In genomic region chr6:26027491-26028211, GRCh38 we compare ENCODE assay signal across 1 cellular context.
A peak's percentile ranks its signal among the peaks of the same experiment; 100 is the strongest.
TF ChIP-seq lines count a peak whose summit lies in the region.

No MANE protein-coding gene starts in this region.

TF ChIP-seq in GM12878, 131 proteins besides CTCF, POLR2A, EP300 and RAD21 (continued from another document):
- TF ChIP-seq, protein P1, sequence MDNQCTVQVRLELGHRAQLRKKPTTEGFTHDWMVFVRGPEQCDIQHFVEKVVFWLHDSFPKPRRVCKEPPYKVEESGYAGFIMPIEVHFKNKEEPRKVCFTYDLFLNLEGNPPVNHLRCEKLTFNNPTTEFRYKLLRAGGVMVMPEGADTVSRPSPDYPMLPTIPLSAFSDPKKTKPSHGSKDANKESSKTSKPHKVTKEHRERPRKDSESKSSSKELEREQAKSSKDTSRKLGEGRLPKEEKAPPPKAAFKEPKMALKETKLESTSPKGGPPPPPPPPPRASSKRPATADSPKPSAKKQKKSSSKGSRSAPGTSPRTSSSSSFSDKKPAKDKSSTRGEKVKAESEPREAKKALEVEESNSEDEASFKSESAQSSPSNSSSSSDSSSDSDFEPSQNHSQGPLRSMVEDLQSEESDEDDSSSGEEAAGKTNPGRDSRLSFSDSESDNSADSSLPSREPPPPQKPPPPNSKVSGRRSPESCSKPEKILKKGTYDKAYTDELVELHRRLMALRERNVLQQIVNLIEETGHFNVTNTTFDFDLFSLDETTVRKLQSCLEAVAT (IDR thresholded peaks at IDR 0.05) = peak; percentile 24; the same call in 1 of the 2 replicates
- no peak for TF ChIP-seq NKRF (conservative IDR thresholded peaks at IDR 0.05)
- no peak for TF ChIP-seq NR2C2 (IDR thresholded peaks at IDR 0.05; ENCODE audit: borderline replicate concordance, control insufficient read depth, insufficient read length, low read depth)
- TF ChIP-seq, protein P2, sequence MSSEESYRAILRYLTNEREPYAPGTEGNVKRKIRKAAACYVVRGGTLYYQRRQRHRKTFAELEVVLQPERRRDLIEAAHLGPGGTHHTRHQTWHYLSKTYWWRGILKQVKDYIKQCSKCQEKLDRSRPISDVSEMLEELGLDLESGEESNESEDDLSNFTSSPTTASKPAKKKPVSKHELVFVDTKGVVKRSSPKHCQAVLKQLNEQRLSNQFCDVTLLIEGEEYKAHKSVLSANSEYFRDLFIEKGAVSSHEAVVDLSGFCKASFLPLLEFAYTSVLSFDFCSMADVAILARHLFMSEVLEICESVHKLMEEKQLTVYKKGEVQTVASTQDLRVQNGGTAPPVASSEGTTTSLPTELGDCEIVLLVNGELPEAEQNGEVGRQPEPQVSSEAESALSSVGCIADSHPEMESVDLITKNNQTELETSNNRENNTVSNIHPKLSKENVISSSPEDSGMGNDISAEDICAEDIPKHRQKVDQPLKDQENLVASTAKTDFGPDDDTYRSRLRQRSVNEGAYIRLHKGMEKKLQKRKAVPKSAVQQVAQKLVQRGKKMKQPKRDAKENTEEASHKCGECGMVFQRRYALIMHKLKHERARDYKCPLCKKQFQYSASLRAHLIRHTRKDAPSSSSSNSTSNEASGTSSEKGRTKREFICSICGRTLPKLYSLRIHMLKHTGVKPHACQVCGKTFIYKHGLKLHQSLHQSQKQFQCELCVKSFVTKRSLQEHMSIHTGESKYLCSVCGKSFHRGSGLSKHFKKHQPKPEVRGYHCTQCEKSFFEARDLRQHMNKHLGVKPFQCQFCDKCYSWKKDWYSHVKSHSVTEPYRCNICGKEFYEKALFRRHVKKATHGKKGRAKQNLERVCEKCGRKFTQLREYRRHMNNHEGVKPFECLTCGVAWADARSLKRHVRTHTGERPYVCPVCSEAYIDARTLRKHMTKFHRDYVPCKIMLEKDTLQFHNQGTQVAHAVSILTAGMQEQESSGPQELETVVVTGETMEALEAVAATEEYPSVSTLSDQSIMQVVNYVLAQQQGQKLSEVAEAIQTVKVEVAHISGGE (CRISPR knock-in tag; IDR thresholded peaks at IDR 0.05) = no peak
- TF ChIP-seq ZNF217 (IDR thresholded peaks at IDR 0.05) = no peak
- no peak for TF ChIP-seq NFXL1 (IDR thresholded peaks at IDR 0.05; ENCODE audit: borderline replicate concordance)
